8 cellular contexts compared by ENCODE assay signal in the genomic region with DNA sequence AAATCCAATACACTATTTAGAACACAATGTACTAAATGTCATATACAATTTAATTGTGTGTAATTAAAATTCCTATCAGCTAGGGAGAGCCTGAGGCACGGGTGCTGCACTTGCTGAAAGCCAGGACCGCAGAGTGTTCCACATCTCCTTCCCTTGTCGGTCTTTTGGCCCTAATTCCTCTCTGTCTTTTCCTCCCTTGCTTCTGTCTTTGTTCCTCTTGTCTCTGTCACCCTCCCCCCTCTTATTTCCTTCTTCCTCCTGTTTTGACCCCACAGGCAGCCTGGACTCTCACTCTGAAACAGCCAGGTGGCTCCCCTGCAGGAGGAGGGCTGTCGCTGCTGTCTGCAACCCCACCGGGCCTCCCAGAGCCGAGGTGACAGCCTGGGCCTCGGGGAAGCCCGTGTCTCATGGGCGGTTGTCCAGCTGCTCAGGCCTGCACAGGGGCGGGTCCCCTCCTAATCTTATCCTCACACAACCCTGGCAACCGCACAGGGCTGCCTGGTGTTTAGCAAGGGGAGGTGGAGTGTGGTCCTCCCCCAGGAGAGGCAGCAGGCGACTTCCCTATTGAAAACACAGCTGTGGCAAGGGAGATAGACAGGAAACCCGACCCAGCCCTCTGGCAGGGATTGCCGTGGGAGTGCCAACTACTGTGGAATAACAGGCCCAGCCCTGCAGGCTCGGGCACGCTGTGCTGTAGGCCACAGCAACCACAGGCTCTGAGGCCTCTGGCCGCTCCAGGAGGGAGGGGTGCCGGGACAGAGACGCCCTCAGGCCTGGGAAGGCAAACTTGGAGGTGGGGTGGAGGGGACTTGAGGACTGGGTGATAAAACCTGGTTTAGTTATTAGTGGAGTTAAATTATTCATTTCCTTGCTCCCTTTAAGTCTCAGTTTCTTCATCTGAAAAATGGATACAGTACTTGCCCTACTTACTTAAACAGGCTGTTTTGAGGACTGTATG.
DNase-seq lines count a peak whose midpoint lies in the region; ATAC-seq and TF ChIP-seq lines count a peak whose summit lies in the region.

No MANE protein-coding gene starts in this region.

- peaks cover 0 to 13% of the 10 kb centered on the region in 2 donors for H3K36me3 Mint-ChIP-seq in activated naive CD4-positive, alpha-beta T cell treated with anti-CD3 and anti-CD28 coated beads, Interleukin-2, amount 50 U/mL, for 72 hours

- H3F3A ChIP-seq in PC-3 (ENCODE audit: low read length, unreplicated experiment), result peaks cover 10% of the 10 kb centered on the region

- peak overlapping the region in 1 of 2 donors; percentile 10 for H3K27ac Mint-ChIP-seq in activated naive CD4-positive, alpha-beta T cell treated with anti-CD3 and anti-CD28 coated beads, Interleukin-2, amount 50 U/mL, for 72 hours

- H3K9me3 Mint-ChIP-seq in activated naive CD4-positive, alpha-beta T cell treated with anti-CD3 and anti-CD28 coated beads, Interleukin-2, amount 50 U/mL, for 72 hours, result no peaks in the 10 kb centered on the region

- H3K4me3 ChIP-seq in PC-3 (ENCODE audit: low read length) (peak overlapping the region; percentile 36; the same call in 1 of the 2 replicates), cardiac fibroblast (replicated peaks in 1 of 2; ENCODE audit: low read depth in 2 of 2, low read length in 2 of 2) (no peak overlapping the region), skeletal muscle tissue (ENCODE audit: low read length in 3 of 3) (peak overlapping the region in 2 of 3 donors; percentile 4 to 42)

- BruUV-seq in PC-3 (replicated peaks; lab: Mats Ljungman, UMichigan), result no TSS peak

- no peaks in the 10 kb centered on the region for H3K9me2 ChIP-seq in PC-3 (replicated peaks; ENCODE audit: low read length)

- H3K9me3 ChIP-seq in PC-3 (ENCODE audit: low read length) (no peaks in the 10 kb centered on the region), skeletal muscle tissue (ENCODE audit: control insufficient read depth in 3 of 3, low read length in 3 of 3) (no peaks in the 10 kb centered on the region)

- peak in 1 of 2 donors; percentile 32 for DNase-seq in activated naive CD4-positive, alpha-beta T cell treated with anti-CD3 and anti-CD28 coated beads, Interleukin-2, amount 50 U/mL, for 72 hours (ENCODE audit: low spot score in 2 of 2)
- DNase-seq in activated naive CD4-positive, alpha-beta T cell treated with anti-CD3 and anti-CD28 coated beads, Interleukin-2, amount 50 U/mL, for 16 hours, result no peak
- peak; percentile 98 for DNase-seq in H4 (ENCODE audit: low spot score)
- DNase-seq in KG1 (lab: John Stamatoyannopoulos, UW), result peak; percentile 91
- peak; percentile 95 for DNase-seq in PC-3
- DNase-seq in cardiac fibroblast (ENCODE audit: low read depth in 2 of 2), result peak; percentile 78 to 95
- DNase-seq in islet precursor cell, result peak; percentile 89

- H3K4me1 ChIP-seq in PC-3 (ENCODE audit: insufficient read depth, low read length) (peaks cover 40% of the 10 kb centered on the region), skeletal muscle tissue (ENCODE audit: control insufficient read depth in 3 of 3, insufficient read depth in 3 of 3, low read length in 3 of 3) (peaks cover 44 to 49% (median 46%) of the 10 kb centered on the region in 3 donors)

- peak overlapping the region; percentile 73 for H3K4me2 ChIP-seq in PC-3 (ENCODE audit: low read length)

- peak; percentile 40 to 47 for ATAC-seq in activated naive CD4-positive, alpha-beta T cell treated with anti-CD3 and anti-CD28 coated beads, Interleukin-2, amount 50 U/mL, for 72 hours
- peak; percentile 91 for ATAC-seq in PC-3

- POLR2A ChIA-PET in PC-3 (lab: Charles Lee; ENCODE audit: unreplicated experiment), result no interaction called here

- H2AFZ ChIP-seq in PC-3 (ENCODE audit: low read length), result peak overlapping the region; percentile 83

- no peaks in the 10 kb centered on the region for H3K27me3 ChIP-seq in PC-3 (ENCODE audit: low read length)
- no peaks in the 10 kb centered on the region for H3K27me3 ChIP-seq in skeletal muscle tissue (ENCODE audit: control insufficient read depth in 3 of 3, insufficient read depth in 3 of 3, low read length in 3 of 3)

- no peaks in the 10 kb centered on the region for H3K79me2 ChIP-seq in PC-3 (ENCODE audit: low read length)

- intact Hi-C loops in PC-3 (cut with micrococcal nuclease), result loop anchor here (2.0 kb wide), 2 partner anchors 47 to 71 kb away; no protein-coding TSS in a partner anchor

- H3K27ac ChIP-seq in PC-3 (ENCODE audit: low read length), result peak overlapping the region; percentile 76
- H3K27ac ChIP-seq in skeletal muscle tissue (ENCODE audit: low read depth, low read length), result peak overlapping the region; percentile 71

- H3K36me3 ChIP-seq in PC-3 (ENCODE audit: low read depth, low read length) (no peaks in the 10 kb centered on the region), skeletal muscle tissue (ENCODE audit: control insufficient read depth in 3 of 3, insufficient read depth in 3 of 3, low read length in 3 of 3) (no peaks in the 10 kb centered on the region)

- TF ChIP-seq CTCF in PC-3 (conservative IDR thresholded peaks at IDR 0.05; ENCODE audit: low read depth, low read length) (peak; percentile 42; the same call in 1 of the 2 replicates), cardiac fibroblast (IDR thresholded peaks at IDR 0.05; ENCODE audit: low read depth, low read length) (no peak)

- CTCF ChIA-PET in PC-3 (lab: Charles Lee), result interaction anchor here (0.6 to 1.9 kb wide), 4 partner anchors 46 to 836 kb away, joined by 3 to 5 read pairs (median 5); no protein-coding TSS in a partner anchor

- no peaks in the 10 kb centered on the region for H4K20me1 ChIP-seq in PC-3 (ENCODE audit: low read length)

- peak overlapping the region; percentile 38 for H3K9ac ChIP-seq in PC-3 (ENCODE audit: low read length)
- peak overlapping the region; percentile 14 to 70 (median 47) for H3K9ac ChIP-seq in skeletal muscle tissue (ENCODE audit: low read depth in 1 of 3, low read length in 3 of 3)

Comparison
In these comparisons a context has a peak if more than half of its experiments do, and no peak if none do; other contexts are left out.
1. H3K4me3 ChIP-seq: peak in PC-3 (single experiment) and skeletal muscle tissue (2 of 3); none in cardiac fibroblast (0 of 2).